1 cellular context compared by ENCODE assay signal in genomic region chr3:78724886-78725285, GRCh38.
TF ChIP-seq lines count a peak whose summit lies in the region.

No MANE protein-coding gene starts in this region.

TF ChIP-seq in GM23338, 12 proteins besides CTCF, POLR2A, EP300 and RAD21 (continued from another document):
- TF ChIP-seq, protein P1, sequence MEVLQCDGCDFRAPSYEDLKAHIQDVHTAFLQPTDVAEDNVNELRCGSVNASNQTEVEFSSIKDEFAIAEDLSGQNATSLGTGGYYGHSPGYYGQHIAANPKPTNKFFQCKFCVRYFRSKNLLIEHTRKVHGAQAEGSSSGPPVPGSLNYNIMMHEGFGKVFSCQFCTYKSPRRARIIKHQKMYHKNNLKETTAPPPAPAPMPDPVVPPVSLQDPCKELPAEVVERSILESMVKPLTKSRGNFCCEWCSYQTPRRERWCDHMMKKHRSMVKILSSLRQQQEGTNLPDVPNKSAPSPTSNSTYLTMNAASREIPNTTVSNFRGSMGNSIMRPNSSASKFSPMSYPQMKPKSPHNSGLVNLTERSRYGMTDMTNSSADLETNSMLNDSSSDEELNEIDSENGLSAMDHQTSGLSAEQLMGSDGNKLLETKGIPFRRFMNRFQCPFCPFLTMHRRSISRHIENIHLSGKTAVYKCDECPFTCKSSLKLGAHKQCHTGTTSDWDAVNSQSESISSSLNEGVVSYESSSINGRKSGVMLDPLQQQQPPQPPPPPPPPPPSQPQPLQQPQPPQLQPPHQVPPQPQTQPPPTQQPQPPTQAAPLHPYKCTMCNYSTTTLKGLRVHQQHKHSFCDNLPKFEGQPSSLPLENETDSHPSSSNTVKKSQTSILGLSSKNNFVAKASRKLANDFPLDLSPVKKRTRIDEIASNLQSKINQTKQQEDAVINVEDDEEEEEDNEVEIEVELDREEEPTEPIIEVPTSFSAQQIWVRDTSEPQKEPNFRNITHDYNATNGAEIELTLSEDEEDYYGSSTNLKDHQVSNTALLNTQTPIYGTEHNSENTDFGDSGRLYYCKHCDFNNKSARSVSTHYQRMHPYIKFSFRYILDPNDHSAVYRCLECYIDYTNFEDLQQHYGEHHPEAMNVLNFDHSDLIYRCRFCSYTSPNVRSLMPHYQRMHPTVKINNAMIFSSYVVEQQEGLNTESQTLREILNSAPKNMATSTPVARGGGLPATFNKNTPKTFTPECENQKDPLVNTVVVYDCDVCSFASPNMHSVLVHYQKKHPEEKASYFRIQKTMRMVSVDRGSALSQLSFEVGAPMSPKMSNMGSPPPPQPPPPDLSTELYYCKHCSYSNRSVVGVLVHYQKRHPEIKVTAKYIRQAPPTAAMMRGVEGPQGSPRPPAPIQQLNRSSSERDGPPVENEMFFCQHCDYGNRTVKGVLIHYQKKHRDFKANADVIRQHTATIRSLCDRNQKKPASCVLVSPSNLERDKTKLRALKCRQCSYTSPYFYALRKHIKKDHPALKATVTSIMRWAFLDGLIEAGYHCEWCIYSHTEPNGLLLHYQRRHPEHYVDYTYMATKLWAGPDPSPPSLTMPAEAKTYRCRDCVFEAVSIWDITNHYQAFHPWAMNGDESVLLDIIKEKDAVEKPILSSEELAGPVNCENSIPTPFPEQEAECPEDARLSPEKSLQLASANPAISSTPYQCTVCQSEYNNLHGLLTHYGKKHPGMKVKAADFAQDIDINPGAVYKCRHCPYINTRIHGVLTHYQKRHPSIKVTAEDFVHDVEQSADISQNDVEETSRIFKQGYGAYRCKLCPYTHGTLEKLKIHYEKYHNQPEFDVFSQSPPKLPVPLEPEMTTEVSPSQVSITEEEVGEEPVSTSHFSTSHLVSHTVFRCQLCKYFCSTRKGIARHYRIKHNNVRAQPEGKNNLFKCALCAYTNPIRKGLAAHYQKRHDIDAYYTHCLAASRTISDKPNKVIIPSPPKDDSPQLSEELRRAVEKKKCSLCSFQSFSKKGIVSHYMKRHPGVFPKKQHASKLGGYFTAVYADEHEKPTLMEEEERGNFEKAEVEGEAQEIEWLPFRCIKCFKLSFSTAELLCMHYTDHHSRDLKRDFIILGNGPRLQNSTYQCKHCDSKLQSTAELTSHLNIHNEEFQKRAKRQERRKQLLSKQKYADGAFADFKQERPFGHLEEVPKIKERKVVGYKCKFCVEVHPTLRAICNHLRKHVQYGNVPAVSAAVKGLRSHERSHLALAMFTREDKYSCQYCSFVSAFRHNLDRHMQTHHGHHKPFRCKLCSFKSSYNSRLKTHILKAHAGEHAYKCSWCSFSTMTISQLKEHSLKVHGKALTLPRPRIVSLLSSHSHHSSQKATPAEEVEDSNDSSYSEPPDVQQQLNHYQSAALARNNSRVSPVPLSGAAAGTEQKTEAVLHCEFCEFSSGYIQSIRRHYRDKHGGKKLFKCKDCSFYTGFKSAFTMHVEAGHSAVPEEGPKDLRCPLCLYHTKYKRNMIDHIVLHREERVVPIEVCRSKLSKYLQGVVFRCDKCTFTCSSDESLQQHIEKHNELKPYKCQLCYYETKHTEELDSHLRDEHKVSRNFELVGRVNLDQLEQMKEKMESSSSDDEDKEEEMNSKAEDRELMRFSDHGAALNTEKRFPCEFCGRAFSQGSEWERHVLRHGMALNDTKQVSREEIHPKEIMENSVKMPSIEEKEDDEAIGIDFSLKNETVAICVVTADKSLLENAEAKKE (CRISPR knock-in tag; IDR thresholded peaks at IDR 0.05): no peak
- TF ChIP-seq JUNB (IDR thresholded peaks at IDR 0.05; ENCODE audit: unreplicated experiment) (no peak), NANOG (IDR thresholded peaks at IDR 0.05; ENCODE audit: borderline replicate concordance) (no peak), EZH2phosphoT487 (IDR thresholded peaks at IDR 0.05; ENCODE audit: unreplicated experiment) (no peak), ZNF331 (CRISPR knock-in tag; IDR thresholded peaks at IDR 0.05; ENCODE audit: low read depth) (no peak), POLR2AphosphoS5 (IDR thresholded peaks at IDR 0.05; ENCODE audit: low read depth) (no peak)
- TF ChIP-seq, protein P2, sequence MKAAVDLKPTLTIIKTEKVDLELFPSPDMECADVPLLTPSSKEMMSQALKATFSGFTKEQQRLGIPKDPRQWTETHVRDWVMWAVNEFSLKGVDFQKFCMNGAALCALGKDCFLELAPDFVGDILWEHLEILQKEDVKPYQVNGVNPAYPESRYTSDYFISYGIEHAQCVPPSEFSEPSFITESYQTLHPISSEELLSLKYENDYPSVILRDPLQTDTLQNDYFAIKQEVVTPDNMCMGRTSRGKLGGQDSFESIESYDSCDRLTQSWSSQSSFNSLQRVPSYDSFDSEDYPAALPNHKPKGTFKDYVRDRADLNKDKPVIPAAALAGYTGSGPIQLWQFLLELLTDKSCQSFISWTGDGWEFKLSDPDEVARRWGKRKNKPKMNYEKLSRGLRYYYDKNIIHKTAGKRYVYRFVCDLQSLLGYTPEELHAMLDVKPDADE (IDR thresholded peaks at IDR 0.05): no peak
